22 cellular contexts compared by ENCODE assay signal in the genomic region with DNA sequence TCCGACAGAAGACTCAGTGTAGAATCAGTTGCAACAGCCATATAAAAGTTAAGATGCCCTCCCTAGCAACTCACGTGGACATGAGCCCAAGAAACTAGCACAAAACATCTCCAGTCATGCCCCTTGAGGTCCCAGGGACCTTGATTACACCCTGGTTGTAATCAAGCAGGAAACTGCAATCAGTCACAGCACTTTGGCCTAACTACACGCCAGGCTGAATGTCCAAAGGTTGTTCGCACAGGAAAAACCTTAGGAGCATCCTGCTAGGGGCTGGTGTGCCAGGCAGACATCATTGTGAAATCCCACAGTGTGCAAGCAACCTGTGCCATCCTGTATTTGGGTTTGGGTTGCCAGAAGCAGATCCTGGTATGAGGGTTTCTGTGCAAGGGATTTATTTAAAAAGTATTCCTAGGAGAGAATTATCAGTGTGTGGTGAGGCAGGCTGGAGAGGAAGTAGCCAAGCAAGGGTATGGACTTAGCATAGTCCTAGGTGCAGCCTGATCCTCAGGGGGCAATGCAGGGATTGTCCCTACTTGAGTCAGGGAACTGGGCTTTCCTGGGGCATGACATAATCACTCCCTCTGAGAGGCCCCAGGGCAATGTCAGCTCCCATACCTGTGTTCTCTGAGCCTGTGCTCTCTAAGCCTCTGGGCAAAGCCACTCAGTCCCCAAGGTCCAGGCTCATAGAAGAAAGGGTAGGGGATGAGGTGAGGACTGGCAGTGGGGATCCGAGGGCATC. TPM values are rescaled to one million over a fixed set of nuclear protein-coding genes. Genes with fewer than 3 reads are reported as not detected.
A peak's percentile ranks its signal among the peaks of the same experiment; 100 is the strongest.
DNase-seq lines count a peak whose midpoint lies in the region; TF ChIP-seq lines count a peak whose summit lies in the region.
"Had no signal": no experiment of that assay in that cellular context is flagged by ENCODE, and none has a peak within 500 bp of the region (broad histone marks: within the 10 kb centered on the region; RNA-seq: fewer than 3 reads in every experiment).

No MANE protein-coding gene starts in this region.

- H3K4me1 Mint-ChIP-seq in osteocyte (ENCODE audit: unreplicated experiment) = peaks cover 39% of the 10 kb centered on the region
- H3K4me1 Mint-ChIP-seq: activated T-helper 17 cell treated with anti-CD3 and anti-CD28 coated beads, Interleukin-2, amount 50 U/mL, for 72 hours; CD4-positive, alpha-beta memory T cell; naive B cell had no signal

- H3K9me3 Mint-ChIP-seq in osteocyte (ENCODE audit: unreplicated experiment) = no peaks in the 10 kb centered on the region
- H3K9me3 Mint-ChIP-seq: activated T-helper 17 cell treated with anti-CD3 and anti-CD28 coated beads, Interleukin-2, amount 50 U/mL, for 72 hours; type B pancreatic cell had no signal

- H3K4me3 Mint-ChIP-seq in osteocyte (ENCODE audit: unreplicated experiment) = no peak overlapping the region
- H3K4me3 Mint-ChIP-seq: activated T-helper 17 cell treated with anti-CD3 and anti-CD28 coated beads, Interleukin-2, amount 50 U/mL, for 72 hours; CD4-positive, alpha-beta memory T cell; effector memory CD8-positive, alpha-beta T cell; naive B cell; type B pancreatic cell had no signal

- peak; percentile 35 for DNase-seq in Daoy (ENCODE audit: low read depth)
- DNase-seq in kidney tubule cell (ENCODE audit: low spot score) = peak; percentile 79
- no peak for DNase-seq in osteocyte (ENCODE audit: extremely low spot score, unreplicated experiment)
- no peak for DNase-seq in effector CD8-positive, alpha-beta T cell (lab: John Stamatoyannopoulos, UW)
- no peak for DNase-seq in GDM1 (lab: John Stamatoyannopoulos, UW)
- DNase-seq in NCI-H2227 treated with DMSO at 0.1 percent for 48 hours (lab: John Stamatoyannopoulos, UW) = no peak
- DNase-seq in GM13977 (ENCODE audit: low spot score) = no peak
- DNase-seq: activated CD4-positive, alpha-beta T cell treated with anti-CD3 and anti-CD28 coated beads for 1 hour; CD4-positive, alpha-beta memory T cell; central memory CD4-positive, alpha-beta T cell; effector memory CD8-positive, alpha-beta T cell; left cardiac atrium; naive B cell; NCI-H1694; NCI-H446 treated with DMSO at 0.1 percent for 48 hours; stimulated activated CD4-positive, alpha-beta T cell treated with anti-CD3 and anti-CD28 coated beads, Interleukin-15, amount 100 ng/mL, for 24 hours had no signal

- peak overlapping the region; percentile 93 for H3K27ac ChIP-seq in VCaP
- H3K27ac ChIP-seq: SJCRH30 had no signal

- H3K27ac Mint-ChIP-seq in osteocyte (ENCODE audit: unreplicated experiment) = peak overlapping the region; percentile 94
- H3K27ac Mint-ChIP-seq: activated T-helper 17 cell treated with anti-CD3 and anti-CD28 coated beads, Interleukin-2, amount 50 U/mL, for 72 hours; CD4-positive, alpha-beta memory T cell; naive B cell had no signal

- H3K27me3 Mint-ChIP-seq in osteocyte (ENCODE audit: unreplicated experiment) = peaks cover 6% of the 10 kb centered on the region
- H3K27me3 Mint-ChIP-seq: type B pancreatic cell had no signal

- no peaks in the 10 kb centered on the region for H3K36me3 Mint-ChIP-seq in osteocyte (ENCODE audit: unreplicated experiment)
- H3K36me3 Mint-ChIP-seq: CD4-positive, alpha-beta memory T cell; naive B cell; type B pancreatic cell had no signal

- in situ Hi-C loops in GM13977 (cut with MboI; ENCODE audit: low pct_unique_long_range_greater_than_20kb, low sequenced_read_pairs, unreplicated experiment) = no loop called here

- TF ChIP-seq CTCF in VCaP (conservative IDR thresholded peaks at IDR 0.05) = no peak
- TF ChIP-seq CTCF in osteocyte (IDR thresholded peaks at IDR 0.05) = no peak
- TF ChIP-seq CTCF in GM13977 (IDR thresholded peaks at IDR 0.05; ENCODE audit: extremely low read depth, insufficient read depth, missing control alignments) = no peak

RNA-seq across cellular contexts. Expression of gene SULT1C2, which starts 17.8 kb away (rescaled TPM):
- total RNA-seq in Daoy (2014; rRNA removed; shearing (Covaris generic)) = 1.0 and 7.7 TPM in 2 replicates
- 1.9 and 2.2 TPM in 2 replicates for total RNA-seq in osteocyte
- total RNA-seq: activated T-helper 17 cell treated with anti-CD3 and anti-CD28 coated beads, Interleukin-2, amount 50 U/mL, for 72 hours; pulmonary artery endothelial cell; SJCRH30; T-helper 2 cell treated with Interferon-gamma antibody and Interleukin-4, amounts not matched to agents 100 ng/mL and 5 ng/mL, for 36 hours had no signal

RNA-seq across cellular contexts. Expression of gene SULT1C3, which starts 31.2 kb away (rescaled TPM):
- total RNA-seq in Daoy (2014; rRNA removed; shearing (Covaris generic)) = not detected in 2 replicates
- total RNA-seq in osteocyte = not detected in 2 replicates
- total RNA-seq: activated T-helper 17 cell treated with anti-CD3 and anti-CD28 coated beads, Interleukin-2, amount 50 U/mL, for 72 hours; CD4-positive, alpha-beta memory T cell; left cardiac atrium; pulmonary artery endothelial cell; SJCRH30; T-helper 2 cell treated with Interferon-gamma antibody and Interleukin-4, amounts not matched to agents 100 ng/mL and 5 ng/mL, for 36 hours had no signal

Comparison
In these comparisons a context has a peak if more than half of its experiments do, and no peak if none do; other contexts are left out.
1. DNase-seq: peak in Daoy (single experiment) and kidney tubule cell (single experiment); none in osteocyte (single experiment), effector CD8-positive, alpha-beta T cell (single experiment), GDM1 (single experiment), NCI-H2227 treated with DMSO at 0.1 percent for 48 hours (single experiment) and GM13977 (single experiment).